In genomic region chr9:13064060-13064459, GRCh38 we compare ENCODE assay signal across 19 cellular contexts.
"Had no signal": no experiment of that assay in that cellular context is flagged by ENCODE, and none has a peak within 500 bp of the region (broad histone marks: within the 10 kb centered on the region; RNA-seq: fewer than 3 reads in every experiment).

No MANE protein-coding gene starts in this region.

- ATAC-seq: activated CD8-positive, alpha-beta memory T cell treated with anti-CD3 and anti-CD28 coated beads, Interleukin-2, amount 10 ng/mL, durations not matched to agents 7 days and 5 days; body of pancreas had no signal

- H3K27me3 Mint-ChIP-seq: activated B cell treated with CpG ODN at 0.5 μM for 24 hours; activated CD4-positive, alpha-beta memory T cell treated with anti-CD3 and anti-CD28 coated beads, Interleukin-2, amount 10 ng/mL, durations not matched to agents 7 days and 5 days; activated CD8-positive, alpha-beta memory T cell treated with anti-CD3 and anti-CD28 coated beads, Interleukin-2, amount 10 ng/mL, durations not matched to agents 7 days and 5 days; activated naive CD8-positive, alpha-beta T cell treated with anti-CD3 and anti-CD28 coated beads, Interleukin-2, amount 10 ng/mL, durations not matched to agents 7 days and 5 days had no signal

- H3K9me3 Mint-ChIP-seq: activated B cell treated with CpG ODN at 0.5 μM for 24 hours, neural crest cell had no signal

- H3K36me3 Mint-ChIP-seq: activated CD8-positive, alpha-beta memory T cell treated with anti-CD3 and anti-CD28 coated beads, Interleukin-2, amount 10 ng/mL, durations not matched to agents 7 days and 5 days; activated naive CD8-positive, alpha-beta T cell treated with anti-CD3 and anti-CD28 coated beads, Interleukin-2, amount 10 ng/mL, durations not matched to agents 7 days and 5 days had no signal

- H3K27ac Mint-ChIP-seq: activated B cell treated with CpG ODN at 0.5 μM for 24 hours; activated CD4-positive, alpha-beta memory T cell treated with anti-CD3 and anti-CD28 coated beads, Interleukin-2, amount 10 ng/mL, durations not matched to agents 7 days and 5 days; activated CD8-positive, alpha-beta memory T cell treated with anti-CD3 and anti-CD28 coated beads, Interleukin-2, amount 10 ng/mL, durations not matched to agents 7 days and 5 days; activated naive CD8-positive, alpha-beta T cell treated with anti-CD3 and anti-CD28 coated beads, Interleukin-2, amount 10 ng/mL, durations not matched to agents 7 days and 5 days had no signal

- DNase-seq: activated B cell treated with CpG ODN at 0.5 μM for 24 hours; activated CD4-positive, alpha-beta memory T cell treated with anti-CD3 and anti-CD28 coated beads, Interleukin-2, amount 10 ng/mL, durations not matched to agents 7 days and 5 days; activated CD4-positive, alpha-beta T cell treated with anti-CD3 and anti-CD28 coated beads for 4 hours; activated CD8-positive, alpha-beta memory T cell treated with anti-CD3 and anti-CD28 coated beads, Interleukin-2, amount 10 ng/mL, durations not matched to agents 7 days and 5 days; activated naive CD4-positive, alpha-beta T cell treated with Interleukin-2 at 50 U/mL for 16 hours; activated naive CD8-positive, alpha-beta T cell treated with anti-CD3 and anti-CD28 coated beads, Interleukin-2, amount 10 ng/mL, durations not matched to agents 7 days and 5 days; body of pancreas; effector memory CD4-positive, alpha-beta T cell; esophagus squamous epithelium; heart right ventricle; kidney glomerular epithelial cell; left ventricle myocardium inferior; mammary epithelial cell; midbrain; retina; stimulated activated CD8-positive, alpha-beta memory T cell treated with anti-CD3 and anti-CD28 coated beads, Interleukin-4, amount 100 ng/mL, for 48 hours; stimulated activated naive CD4-positive, alpha-beta T cell; thyroid gland had no signal

- H3K4me1 Mint-ChIP-seq: activated B cell treated with CpG ODN at 0.5 μM for 24 hours; activated CD4-positive, alpha-beta memory T cell treated with anti-CD3 and anti-CD28 coated beads, Interleukin-2, amount 10 ng/mL, durations not matched to agents 7 days and 5 days; activated CD8-positive, alpha-beta memory T cell treated with anti-CD3 and anti-CD28 coated beads, Interleukin-2, amount 10 ng/mL, durations not matched to agents 7 days and 5 days; activated naive CD8-positive, alpha-beta T cell treated with anti-CD3 and anti-CD28 coated beads, Interleukin-2, amount 10 ng/mL, durations not matched to agents 7 days and 5 days; neural crest cell had no signal

- H3K4me3 Mint-ChIP-seq: activated B cell treated with CpG ODN at 0.5 μM for 24 hours; activated CD4-positive, alpha-beta memory T cell treated with anti-CD3 and anti-CD28 coated beads, Interleukin-2, amount 10 ng/mL, durations not matched to agents 7 days and 5 days; activated CD8-positive, alpha-beta memory T cell treated with anti-CD3 and anti-CD28 coated beads, Interleukin-2, amount 10 ng/mL, durations not matched to agents 7 days and 5 days; activated naive CD8-positive, alpha-beta T cell treated with anti-CD3 and anti-CD28 coated beads, Interleukin-2, amount 10 ng/mL, durations not matched to agents 7 days and 5 days; neural crest cell had no signal
